8 cellular contexts compared by ENCODE assay signal in genomic region chr6:110813813-110814487, GRCh38. TPM values are rescaled to one million over a fixed set of nuclear protein-coding genes. Genes with fewer than 3 reads are reported as not detected.
DNase-seq lines count a peak whose midpoint lies in the region; ATAC-seq, FAIRE-seq and TF ChIP-seq lines count a peak whose summit lies in the region.

No MANE protein-coding gene starts in this region.

- 12 to 13% methylated on average over 15 to 17 of the region's 20 CpGs for WGBS in mesodermal cell (ENCODE audit: insufficient coverage in 2 of 2), 2 experiments

- H3K27ac ChIP-seq in A673 (ENCODE audit: low read depth, low read length, poor library complexity, severe bottlenecking) = peak overlapping the region; percentile 97
- no peak overlapping the region for H3K27ac ChIP-seq in mesodermal cell (ENCODE audit: low read depth, low read length, severe bottlenecking)

- FAIRE-seq in urothelium cell line (lab: Jason Lieb, UNC) = no peak

- TF ChIP-seq CTCF in A673 (conservative IDR thresholded peaks at IDR 0.05; ENCODE audit: low read depth, low read length) (no peak), GM06990 (IDR thresholded peaks at IDR 0.05; ENCODE audit: insufficient read depth, low read length, poor library complexity, severe bottlenecking) (no peak)

- no peak for DNase-seq in A673 (ENCODE audit: low spot score)
- no peak for DNase-seq in GM06990 (ENCODE audit: extremely low read depth, insufficient read length)
- DNase-seq in NT2/D1 (ENCODE audit: low read depth, low spot score) = no peak
- DNase-seq in cerebellar cortex (ENCODE audit: low spot score) = peak; percentile 42
- peak; percentile 6 for DNase-seq in urothelium cell line (ENCODE audit: low spot score)

- H3K36me3 ChIP-seq in A673 (ENCODE audit: insufficient read depth, low read length, poor library complexity, severe bottlenecking) (no peaks in the 10 kb centered on the region), GM06990 (ENCODE audit: control insufficient read depth, insufficient read depth, low read length) (no peaks in the 10 kb centered on the region), NT2/D1 (ENCODE audit: insufficient read depth, insufficient read length, low read length) (no peaks in the 10 kb centered on the region), mesodermal cell (ENCODE audit: control insufficient read depth, insufficient read depth, low read length) (peaks cover 8% of the 10 kb centered on the region)

- no peaks in the 10 kb centered on the region for H3K9me3 ChIP-seq in A673 (ENCODE audit: low read depth, low read length, poor library complexity, severe bottlenecking)
- H3K9me3 ChIP-seq in NT2/D1 (ENCODE audit: insufficient read depth, low read length) = no peaks in the 10 kb centered on the region
- no peaks in the 10 kb centered on the region for H3K9me3 ChIP-seq in mesodermal cell (ENCODE audit: control insufficient read depth, low read length)

- peak overlapping the region; percentile 91 for H3K9ac ChIP-seq in NT2/D1 (ENCODE audit: insufficient read length, low read depth)

- peaks cover 10% of the 10 kb centered on the region for H3K4me1 ChIP-seq in A673 (ENCODE audit: insufficient read depth, low read length, poor library complexity, severe bottlenecking)
- no peaks in the 10 kb centered on the region for H3K4me1 ChIP-seq in NT2/D1 (ENCODE audit: insufficient read depth, insufficient read length)
- H3K4me1 ChIP-seq in mesodermal cell (ENCODE audit: control insufficient read depth, insufficient read depth, low read length, poor library complexity, severe bottlenecking) = peaks cover 12% of the 10 kb centered on the region

- peak overlapping the region; percentile 74 for H3K4me3 ChIP-seq in A673 (ENCODE audit: low read depth, low read length, poor library complexity, severe bottlenecking)
- H3K4me3 ChIP-seq in GM06990 (replicated peaks; ENCODE audit: low read depth, low read length) = peak overlapping the region; percentile 97
- H3K4me3 ChIP-seq in NT2/D1 (ENCODE audit: insufficient read length, low read depth) = peak overlapping the region; percentile 89
- peak overlapping the region; percentile 92 for H3K4me3 ChIP-seq in mesodermal cell (ENCODE audit: extremely low read depth, insufficient read depth, low read length, poor library complexity, severe bottlenecking)

- ATAC-seq in GM21447 (IDR thresholded peaks at IDR 0.05; ENCODE audit: unreplicated experiment) = no peak
- ATAC-seq in GM21737 (IDR thresholded peaks at IDR 0.05; ENCODE audit: unreplicated experiment) = no peak

- H3K27me3 ChIP-seq in A673 (replicated peaks; ENCODE audit: insufficient read depth, low read depth, low read length, poor library complexity) (no peaks in the 10 kb centered on the region), GM06990 (replicated peaks; ENCODE audit: control insufficient read depth, insufficient read depth, low read length) (no peaks in the 10 kb centered on the region), NT2/D1 (ENCODE audit: insufficient read depth, insufficient read length) (no peaks in the 10 kb centered on the region)

- POLR2A ChIA-PET in A673 (lab: Charles Lee; ENCODE audit: low non-redundant PET) = no interaction called here

- no TSS peak for BruUV-seq in A673 (replicated peaks; lab: Mats Ljungman, UMichigan)

- CTCF ChIA-PET in A673 (lab: Charles Lee) = interaction anchor here (0.9 kb wide), 1 partner anchor 132 kb away, joined by 3 read pairs; no protein-coding TSS in a partner anchor

- intact Hi-C loops in A673 (cut with micrococcal nuclease; ENCODE audit: unreplicated experiment) = loop anchor here (2.0 kb wide), 1 partner anchor 63 kb away; no protein-coding TSS in a partner anchor

RNA-seq across cellular contexts. Expression of gene CDK19, which starts 1.3 kb away (rescaled TPM):
- total RNA-seq in A673 (2021) = 23.7 and 27.4 TPM in 2 replicates
- 18.0 TPM for polyA plus RNA-seq in mesodermal cell (2013, experiment 1 of 2)
- polyA plus RNA-seq in mesodermal cell (2013, experiment 2 of 2) = 17.6 TPM

Comparison
In these comparisons a context has a peak if more than half of its experiments do, and no peak if none do; other contexts are left out.
1. DNase-seq: peak in cerebellar cortex (single experiment) and urothelium cell line (single experiment); none in A673 (single experiment), GM06990 (single experiment) and NT2/D1 (single experiment).
2. Peak in every context shown above with its lines, with median percentiles within 50 percentile points of each other: H3K4me3 ChIP-seq.